12 cellular contexts compared by ENCODE assay signal in the genomic region with DNA sequence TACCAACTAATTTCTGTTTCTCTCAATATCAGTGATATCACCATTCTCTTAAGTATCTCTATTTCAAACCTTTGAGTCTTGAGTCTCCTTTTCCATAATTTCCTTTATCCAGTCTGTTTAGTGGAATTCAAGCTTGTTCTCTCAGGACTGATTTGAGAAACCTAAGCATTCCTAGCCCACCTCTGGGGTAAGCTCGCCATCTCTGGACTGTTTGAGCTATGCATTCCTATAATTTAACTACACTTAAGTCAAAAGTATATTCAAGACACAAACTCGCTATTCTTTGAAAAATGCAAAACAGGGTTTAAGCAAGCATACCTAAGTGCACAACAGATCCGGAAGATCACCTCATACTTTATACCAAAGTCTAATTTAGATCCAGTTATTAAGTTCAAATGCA. TPM values are rescaled to one million over a fixed set of nuclear protein-coding genes. Genes with fewer than 3 reads are reported as not detected.
A peak's percentile ranks its signal among the peaks of the same experiment; 100 is the strongest.
DNase-seq lines count a peak whose midpoint lies in the region; ATAC-seq, FAIRE-seq and TF ChIP-seq lines count a peak whose summit lies in the region.
"Had no signal": no experiment of that assay in that cellular context is flagged by ENCODE, and none has a peak within 500 bp of the region (broad histone marks: within the 10 kb centered on the region; RNA-seq: fewer than 3 reads in every experiment).

No MANE protein-coding gene starts in this region.

- H4K20me1 ChIP-seq in Loucy (ENCODE audit: insufficient read depth, low read length, poor library complexity, severe bottlenecking) (no peaks in the 10 kb centered on the region), K562 (replicated peaks; ENCODE audit: control insufficient read depth, insufficient read depth, low read length) (no peaks in the 10 kb centered on the region)

- no peak for TF ChIP-seq EP300 in K562 (IDR thresholded peaks at IDR 0.05; ENCODE audit: low read length)

- H3K79me2 ChIP-seq in Loucy (ENCODE audit: insufficient read depth, low read length), result peaks cover 30% of the 10 kb centered on the region
- H3K79me2 ChIP-seq in K562 (ENCODE audit: control insufficient read depth, insufficient read depth, low read length), result peaks cover 27% of the 10 kb centered on the region

- CTCF ChIA-PET in K562 (lab: Yijun Ruan, JAX; ENCODE audit: low intra/inter-chr PET ratio), result interaction anchor here (0.8 kb wide), 1 partner anchor 91 kb away, joined by 4 read pairs; no protein-coding TSS in a partner anchor

- H3K27me3 ChIP-seq in cardiac muscle cell (no peaks in the 10 kb centered on the region), heart left ventricle (no peaks in the 10 kb centered on the region), Loucy (ENCODE audit: insufficient read depth, low read length, poor library complexity, severe bottlenecking) (no peaks in the 10 kb centered on the region), K562 (ENCODE audit: control insufficient read depth in 2 of 2, insufficient read depth in 2 of 2, low read length in 2 of 2) (no peaks in the 10 kb centered on the region), subcutaneous abdominal adipose tissue (ENCODE audit: control insufficient read depth in 5 of 5, insufficient read depth in 4 of 5, low read length in 5 of 5) (no peaks in the 10 kb centered on the region), left lung (no peaks in the 10 kb centered on the region)

- peak; percentile 18 to 47; a peak in 3 of 4 replicates for TF ChIP-seq RAD21 in K562 (CRISPR knock-in tag; conservative IDR thresholded peaks at IDR 0.05 in 1 of 2, IDR thresholded peaks at IDR 0.05 in 1 of 2)

- ATAC-seq in heart left ventricle (no peak), K562 (no peak), HG02938 (IDR thresholded peaks at IDR 0.05; ENCODE audit: unreplicated experiment) (no peak), GM19351 (IDR thresholded peaks at IDR 0.05; ENCODE audit: unreplicated experiment) (no peak), left lung (no peak)

- no peak for FAIRE-seq in K562 (lab: Jason Lieb, UNC)
- FAIRE-seq: astrocyte had no signal

- H3K4me3 ChIP-seq in cardiac muscle cell, result no peak overlapping the region
- H3K4me3 ChIP-seq in heart left ventricle, result no peak overlapping the region
- H3K4me3 ChIP-seq in Loucy (ENCODE audit: low read length, poor library complexity, severe bottlenecking), result peak overlapping the region; percentile 20
- H3K4me3 ChIP-seq in K562, result no peak overlapping the region
- no peak overlapping the region for H3K4me3 ChIP-seq in subcutaneous abdominal adipose tissue (ENCODE audit: low read depth in 1 of 5, low read length in 5 of 5)
- no peak overlapping the region for H3K4me3 ChIP-seq in left lung
- H3K4me3 ChIP-seq: lung had no signal

- no peak overlapping the region for H2AFZ ChIP-seq in Loucy (ENCODE audit: low read length)
- H2AFZ ChIP-seq in K562 (ENCODE audit: low read depth, low read length), result no peak overlapping the region

- TF ChIP-seq CTCF in cardiac muscle cell (IDR thresholded peaks at IDR 0.05; ENCODE audit: low read depth, low read length) (no peak), heart left ventricle (IDR thresholded peaks at IDR 0.05) (no peak), Loucy (conservative IDR thresholded peaks at IDR 0.05; ENCODE audit: low read length) (peak; percentile 48), K562 (IDR thresholded peaks at IDR 0.05 in 2 of 3, conservative IDR thresholded peaks at IDR 0.05 in 1 of 3; ENCODE audit: insufficient read depth in 2 of 3, low read depth in 1 of 3, low read length in 3 of 3) (peak; percentile 19 to 49 (median 24); a peak in 3 of 6 replicates), left lung (IDR thresholded peaks at IDR 0.05) (no peak)

- peaks cover 26% of the 10 kb centered on the region for H3K36me3 ChIP-seq in cardiac muscle cell
- peaks cover 0 to 52% (median 7%) of the 10 kb centered on the region in 9 donors for H3K36me3 ChIP-seq in heart left ventricle
- no peaks in the 10 kb centered on the region for H3K36me3 ChIP-seq in Loucy (ENCODE audit: insufficient read depth, low read length)
- peaks cover 22% of the 10 kb centered on the region; the same call in 2 of the 3 replicates for H3K36me3 ChIP-seq in K562 (ENCODE audit: control insufficient read depth, insufficient read depth, low read length)
- H3K36me3 ChIP-seq in subcutaneous abdominal adipose tissue (ENCODE audit: control insufficient read depth in 5 of 5, insufficient read depth in 5 of 5, low read length in 5 of 5), result peaks cover 4 to 11% (median 7%) of the 10 kb centered on the region in 5 donors
- H3K36me3 ChIP-seq in left lung, result peaks cover 0 to under 1% of the 10 kb centered on the region in 2 donors

- H3K4me1 ChIP-seq in cardiac muscle cell (ENCODE audit: low read depth) (peaks cover 46% of the 10 kb centered on the region), heart left ventricle (peaks cover 0 to 39% (median 21%) of the 10 kb centered on the region in 12 donors), Loucy (ENCODE audit: insufficient read depth, low read length, poor library complexity, severe bottlenecking) (peaks cover 14% of the 10 kb centered on the region), K562 (replicated peaks in 1 of 2; ENCODE audit: control insufficient read depth in 2 of 2, insufficient read depth in 2 of 2, low read length in 2 of 2) (peaks cover 6 to 13% of the 10 kb centered on the region in 2 experiments; a peak in 3 of 5 replicates), subcutaneous abdominal adipose tissue (ENCODE audit: control insufficient read depth in 5 of 5, insufficient read depth in 5 of 5, low read length in 5 of 5) (peaks cover 0 to 53% (median 39%) of the 10 kb centered on the region in 5 donors), left lung (peaks cover 0 to 16% of the 10 kb centered on the region in 2 donors)

- H3K27ac ChIP-seq in cardiac muscle cell (peak overlapping the region; percentile 90), heart left ventricle (peak overlapping the region in 1 of 12 donors; percentile 91), K562 (ENCODE audit: extremely low read depth, low read depth, low read length) (no peak overlapping the region), subcutaneous abdominal adipose tissue (ENCODE audit: low read depth, low read length) (peak overlapping the region; percentile 5), left lung (no peak overlapping the region)

- POLR2A ChIA-PET in K562 (lab: Yijun Ruan, JAX), result interaction anchor here (0.6 to 0.8 kb wide), 2 partner anchors 15 to 86 kb away, joined by 3 read pairs; no protein-coding TSS in a partner anchor

- no peaks in the 10 kb centered on the region for H3K9me2 ChIP-seq in Loucy (replicated peaks; ENCODE audit: low read depth, low read length)

- H3K4me2 ChIP-seq in Loucy (ENCODE audit: low read depth, low read length, poor library complexity, severe bottlenecking) (peak overlapping the region; percentile 85), K562 (ENCODE audit: insufficient read depth, low read length) (no peak overlapping the region)

- BruUV-seq in K562 (replicated peaks; lab: Mats Ljungman, UMichigan), result no TSS peak

- peak in 1 of 2 donors; percentile 37 for DNase-seq in cardiac muscle cell (ENCODE audit: low read depth in 1 of 2, low spot score in 1 of 2)
- no peak for DNase-seq in heart left ventricle
- peak in 1 of 4 experiments; percentile 31 for DNase-seq in K562 (ENCODE audit: extremely low read depth in 1 of 4, low spot score in 3 of 4)
- DNase-seq in left lung, result no peak
- DNase-seq: C1 segment of cervical spinal cord, NCI-H2171 had no signal

- TF ChIP-seq POLR2A in heart left ventricle (IDR thresholded peaks at IDR 0.05) (no peak), K562 (conservative IDR thresholded peaks at IDR 0.05) (no peak)

- in situ Hi-C loops in K562 (cut with MboI), result no loop called here

- WGBS in heart left ventricle, 4 donors, result 87 to 91% (median 89%) methylated on average over 3 of the region's 3 CpGs
- WGBS in K562 (ENCODE audit: insufficient coverage, low coverage, missing lambda C conversion rate), result 65% methylated on average over 3 of the region's 3 CpGs

- H3K9me3 ChIP-seq in cardiac muscle cell (ENCODE audit: low read depth) (no peaks in the 10 kb centered on the region), heart left ventricle (no peaks in the 10 kb centered on the region), Loucy (ENCODE audit: insufficient read depth, low read depth, low read length) (no peaks in the 10 kb centered on the region), K562 (replicated peaks; ENCODE audit: control insufficient read depth, insufficient read depth, low read depth, low read length) (no peaks in the 10 kb centered on the region), subcutaneous abdominal adipose tissue (ENCODE audit: control insufficient read depth in 5 of 5, low read length in 5 of 5) (no peaks in the 10 kb centered on the region), left lung (no peaks in the 10 kb centered on the region)

- H3F3A ChIP-seq in Loucy (ENCODE audit: low read depth), result no peaks in the 10 kb centered on the region

- no peaks in the 10 kb centered on the region for H3K9me1 ChIP-seq in K562 (ENCODE audit: control insufficient read depth, insufficient read depth, low read length)

- H3K9ac ChIP-seq in Loucy (ENCODE audit: low read depth, low read length, poor library complexity, severe bottlenecking) (no peak overlapping the region), K562 (ENCODE audit: insufficient read depth in 1 of 2, low read depth in 2 of 2, low read length in 2 of 2) (no peak overlapping the region), subcutaneous abdominal adipose tissue (ENCODE audit: low read length in 5 of 5) (no peak overlapping the region)

- intact Hi-C loops in heart left ventricle (cut with DNase I) (loop anchor here in 1 of 10 donors (10.0 kb wide), 1 partner anchor 62 kb away; the partner anchor contains the start of genes SDHD and TIMM8B), K562 (cut with micrococcal nuclease) (loop anchor here (1.0 kb wide), 1 partner anchor 92 kb away; no protein-coding TSS in a partner anchor), left lung (cut with DNase I) (no loop called here)

RNA-seq across cellular contexts. Expression of gene DLAT, which starts 2.1 kb away (rescaled TPM):
- total RNA-seq in cardiac muscle cell (70.6 and 77.9 TPM in 2 replicates), heart left ventricle (100 to 1,000 TPM; 110 to 179 (median 160) TPM), K562 (2014; rRNA removed) (98.3 and 110 TPM in 2 replicates), K562 (2014; rRNA removed; fragmentation: Illumina TruSeq; extraction: Trizol) (130 and 140 TPM in 2 replicates), K562 (2015; rRNA removed; fragmentation: Illumina TruSeq; extraction: Trizol) (113 and 125 TPM in 2 replicates), K562 (2021) (111 and 112 TPM in 2 replicates), left lung (10 to 100 TPM; 32.5 to 40.1 TPM)
- polyA plus RNA-seq in cardiac muscle cell (94.7 and 110 TPM in 2 replicates), heart left ventricle (10 to 100 TPM; 48.7 to 98.3 TPM), K562 (2011; rRNA removed) (95.1 and 105 TPM in 2 replicates), K562 (2014; fragmentation: Illumina TruSeq; extraction: Trizol) (129 and 152 TPM in 2 replicates), K562 (2014; fragmentation: Nextera tagmentation; extraction: Ambion mirVana) (10 to 100 TPM; 41.7 to 47.6 TPM), K562 (2014; rRNA removed) (83.9 and 85.9 TPM in 2 replicates)
- 37.3 and 58.2 TPM in 2 replicates for total RNA-seq in K562 (2011; cell fraction: chromatin; rRNA removed; ENCODE audit: low replicate concordance)
- 27.2 and 29.3 TPM in 2 replicates for total RNA-seq in K562 (2011; cell fraction: nucleolus; rRNA removed)
- 30.0 and 42.1 TPM in 2 replicates for total RNA-seq in K562 (2011; cell fraction: nucleoplasm; rRNA removed)
- polyA plus RNA-seq in K562 (2011; cell fraction: cytosol; rRNA removed), result 43.0 and 56.9 TPM in 2 replicates
- polyA plus RNA-seq in K562 (2011; cell fraction: nucleus; rRNA removed), result 24.3 and 31.4 TPM in 2 replicates
- polyA plus RNA-seq in K562 (2012), result 51.6 and 79.9 TPM in 2 replicates
- polyA minus RNA-seq in K562 (2011; rRNA and poly(A)+ RNA removed), result 134 and 147 TPM in 2 replicates
- polyA minus RNA-seq in K562 (2011; cell fraction: cytosol; rRNA and poly(A)+ RNA removed), result 72.1 and 96.2 TPM in 2 replicates
- 22.3 and 35.3 TPM in 2 replicates for polyA minus RNA-seq in K562 (2011; cell fraction: nucleus; rRNA and poly(A)+ RNA removed)

RNA-seq across cellular contexts. Expression of gene PIH1D2, which starts 50.7 kb away (rescaled TPM):
- 1.3 and 2.4 TPM in 2 replicates for total RNA-seq in cardiac muscle cell
- 0.36 and 5.9 TPM in 2 replicates for polyA plus RNA-seq in cardiac muscle cell
- 1 to 10 TPM; 1.4 to 6.9 (median 2.1) TPM for total RNA-seq in heart left ventricle
- 1 to 10 TPM; 1.4 to 2.4 TPM for polyA plus RNA-seq in heart left ventricle
- total RNA-seq in K562 (2011; cell fraction: chromatin; rRNA removed; ENCODE audit: low replicate concordance), result 0.97 and 1.5 TPM in 2 replicates
- total RNA-seq in K562 (2011; cell fraction: nucleolus; rRNA removed), result 0.79 and 1.3 TPM in 2 replicates
- 1.0 and 1.9 TPM in 2 replicates for total RNA-seq in K562 (2011; cell fraction: nucleoplasm; rRNA removed)
- 1.5 and 2.1 TPM in 2 replicates for total RNA-seq in K562 (2014; rRNA removed)
- total RNA-seq in K562 (2014; rRNA removed; fragmentation: Illumina TruSeq; extraction: Trizol), result 3.3 and 3.5 TPM in 2 replicates
- 1.7 and 3.0 TPM in 2 replicates for total RNA-seq in K562 (2015; rRNA removed; fragmentation: Illumina TruSeq; extraction: Trizol)
- 1.3 and 1.5 TPM in 2 replicates for total RNA-seq in K562 (2021)
- 1.8 and 3.8 TPM in 2 replicates for polyA plus RNA-seq in K562 (2011; rRNA removed)
- polyA plus RNA-seq in K562 (2011; cell fraction: cytosol; rRNA removed), result 0.68 and 0.69 TPM in 2 replicates
- polyA plus RNA-seq in K562 (2011; cell fraction: nucleus; rRNA removed), result 1.8 and 2.5 TPM in 2 replicates
- 1.6 and 1.8 TPM in 2 replicates for polyA plus RNA-seq in K562 (2012)
- polyA plus RNA-seq in K562 (2014; fragmentation: Illumina TruSeq; extraction: Trizol), result 2.5 and 2.8 TPM in 2 replicates
- polyA plus RNA-seq in K562 (2014; fragmentation: Nextera tagmentation; extraction: Ambion mirVana), result 1 to 10 TPM; 3.9 to 5.4 TPM
- 1.2 and 1.6 TPM in 2 replicates for polyA plus RNA-seq in K562 (2014; rRNA removed)
- polyA minus RNA-seq in K562 (2011; rRNA and poly(A)+ RNA removed), result 1.4 and 1.5 TPM in 2 replicates
- polyA minus RNA-seq in K562 (2011; cell fraction: cytosol; rRNA and poly(A)+ RNA removed), result 0.86 TPM in 1 of 2 replicates, not detected in the other
- 0.67 and 0.81 TPM in 2 replicates for polyA minus RNA-seq in K562 (2011; cell fraction: nucleus; rRNA and poly(A)+ RNA removed)
- total RNA-seq in left lung, result 1 to 10 TPM; 2.7 to 4.0 TPM

RNA-seq across cellular contexts. Expression of gene NKAPD1, which starts 51.0 kb away (rescaled TPM):
- total RNA-seq in cardiac muscle cell (15.0 and 19.6 TPM in 2 replicates), heart left ventricle (10 to 100 TPM in 3 of 9 donors, 1 to 10 TPM in 6; 5.1 to 12.5 (median 7.6) TPM), K562 (2014; rRNA removed) (26.8 and 28.2 TPM in 2 replicates), K562 (2014; rRNA removed; fragmentation: Illumina TruSeq; extraction: Trizol) (49.7 and 62.0 TPM in 2 replicates), K562 (2015; rRNA removed; fragmentation: Illumina TruSeq; extraction: Trizol) (54.1 and 56.6 TPM in 2 replicates), K562 (2021) (25.7 and 28.1 TPM in 2 replicates), left lung (10 to 100 TPM; 13.3 to 14.7 TPM)
- polyA plus RNA-seq in cardiac muscle cell (12.8 and 16.2 TPM in 2 replicates), heart left ventricle (10 to 100 TPM in 1 of 2 donors, 1 to 10 TPM in 1; 4.2 to 10.9 TPM), K562 (2011; rRNA removed) (21.8 and 31.9 TPM in 2 replicates), K562 (2014; fragmentation: Illumina TruSeq; extraction: Trizol) (50.7 and 73.5 TPM in 2 replicates), K562 (2014; fragmentation: Nextera tagmentation; extraction: Ambion mirVana) (10 to 100 TPM; 14.1 to 18.3 TPM), K562 (2014; rRNA removed) (29.3 and 45.9 TPM in 2 replicates)
- 13.4 and 33.1 TPM in 2 replicates for total RNA-seq in K562 (2011; cell fraction: chromatin; rRNA removed; ENCODE audit: low replicate concordance)
- 11.7 and 11.8 TPM in 2 replicates for total RNA-seq in K562 (2011; cell fraction: nucleolus; rRNA removed)
- 20.8 and 32.0 TPM in 2 replicates for total RNA-seq in K562 (2011; cell fraction: nucleoplasm; rRNA removed)
- 6.6 and 11.7 TPM in 2 replicates for polyA plus RNA-seq in K562 (2011; cell fraction: cytosol; rRNA removed)
- 16.0 and 17.8 TPM in 2 replicates for polyA plus RNA-seq in K562 (2011; cell fraction: nucleus; rRNA removed)
- polyA plus RNA-seq in K562 (2012), result 25.6 and 27.9 TPM in 2 replicates
- 36.4 and 38.6 TPM in 2 replicates for polyA minus RNA-seq in K562 (2011; rRNA and poly(A)+ RNA removed)
- polyA minus RNA-seq in K562 (2011; cell fraction: cytosol; rRNA and poly(A)+ RNA removed), result 8.2 and 19.0 TPM in 2 replicates
- polyA minus RNA-seq in K562 (2011; cell fraction: nucleus; rRNA and poly(A)+ RNA removed), result 12.9 and 21.2 TPM in 2 replicates

Comparison
In these comparisons a context has a peak if more than half of its experiments do, and no peak if none do; other contexts are left out.
1. H3K27ac ChIP-seq: peak in cardiac muscle cell (single experiment) and subcutaneous abdominal adipose tissue (single experiment); none in K562 (single experiment) and left lung (0 of 2).
2. CTCF ChIP-seq: peak in Loucy (single experiment) and K562 (3 of 3); none in cardiac muscle cell (single experiment), heart left ventricle (0 of 12) and left lung (0 of 2).